ENCODE assay signal across 8 cellular contexts in the genomic region with DNA sequence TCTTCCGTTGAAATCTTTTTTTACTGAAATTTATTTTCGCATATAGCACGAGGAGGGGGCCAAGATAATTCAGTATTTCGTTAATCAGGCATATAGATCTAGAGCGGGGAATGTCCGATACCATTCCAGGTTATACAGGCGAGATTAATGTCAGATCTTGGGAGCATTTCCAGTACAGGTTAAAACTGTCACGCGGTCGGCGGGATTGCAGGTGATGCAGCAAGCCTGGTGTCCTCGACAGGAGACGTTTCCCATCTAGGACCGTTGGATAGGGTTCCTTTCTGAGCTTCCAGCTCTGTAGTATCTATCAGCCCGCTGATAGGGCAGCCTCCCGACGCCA. TPM values are rescaled to one million over a fixed set of nuclear protein-coding genes. Genes with fewer than 3 reads are reported as not detected.
DNase-seq lines count a peak whose midpoint lies in the region; ATAC-seq and TF ChIP-seq lines count a peak whose summit lies in the region.

No MANE protein-coding gene starts in this region.

- H3K4me3 ChIP-seq in AG10803 (ENCODE audit: low read length) (peak overlapping the region; percentile 85), MG63 (peak overlapping the region; percentile 98)

- no peak for DNase-seq in AG10803 (ENCODE audit: low read depth)
- no peak for DNase-seq in MG63
- no peak for DNase-seq in natural killer cell treated with Interleukin-12 subunit alpha and Interleukin-12 subunit beta and Interleukin-15 and Interleukin-18, amount 100 ng/mL, for 72 hours (ENCODE audit: low spot score)
- DNase-seq in kidney tubule cell (ENCODE audit: low spot score): no peak
- DNase-seq in anterior cingulate cortex (lab: John Stamatoyannopoulos, UW): no peak

- peaks cover 15% of the 10 kb centered on the region for H3K4me1 Mint-ChIP-seq in dendritic cell treated with granulocyte-macrophage colony-stimulating factor and Interleukin-4, amounts not matched to agents 40 ng/mL and 50 ng/mL, for 4 days (ENCODE audit: low read depth)
- peaks cover 12 to 20% of the 10 kb centered on the region in 2 donors for H3K4me1 Mint-ChIP-seq in natural killer cell treated with Interleukin-12 subunit alpha and Interleukin-12 subunit beta and Interleukin-15 and Interleukin-18, amount 100 ng/mL, for 72 hours (ENCODE audit: low read depth in 2 of 2)

- H3K27me3 ChIP-seq in MG63: no peaks in the 10 kb centered on the region

- intact Hi-C loops in dendritic cell treated with granulocyte-macrophage colony-stimulating factor and Interleukin-4, amounts not matched to agents 40 ng/mL and 50 ng/mL, for 4 days (cut with micrococcal nuclease): no loop called here

- peaks cover 2% of the 10 kb centered on the region for H3K36me3 ChIP-seq in MG63

- H3K27me3 Mint-ChIP-seq in dendritic cell treated with granulocyte-macrophage colony-stimulating factor and Interleukin-4, amounts not matched to agents 40 ng/mL and 50 ng/mL, for 4 days: no peaks in the 10 kb centered on the region
- H3K27me3 Mint-ChIP-seq in natural killer cell treated with Interleukin-12 subunit alpha and Interleukin-12 subunit beta and Interleukin-15 and Interleukin-18, amount 100 ng/mL, for 72 hours: no peaks in the 10 kb centered on the region

- H3K36me3 Mint-ChIP-seq in dendritic cell treated with granulocyte-macrophage colony-stimulating factor and Interleukin-4, amounts not matched to agents 40 ng/mL and 50 ng/mL, for 4 days (ENCODE audit: low read depth): peaks cover 6% of the 10 kb centered on the region
- H3K36me3 Mint-ChIP-seq in natural killer cell treated with Interleukin-12 subunit alpha and Interleukin-12 subunit beta and Interleukin-15 and Interleukin-18, amount 100 ng/mL, for 72 hours: peaks cover 6% of the 10 kb centered on the region

- no peak for TF ChIP-seq CTCF in AG10803 (conservative IDR thresholded peaks at IDR 0.05; ENCODE audit: low read length)

- peak overlapping the region; percentile 85 for H3K4me3 Mint-ChIP-seq in dendritic cell treated with granulocyte-macrophage colony-stimulating factor and Interleukin-4, amounts not matched to agents 40 ng/mL and 50 ng/mL, for 4 days
- H3K4me3 Mint-ChIP-seq in natural killer cell treated with Interleukin-12 subunit alpha and Interleukin-12 subunit beta and Interleukin-15 and Interleukin-18, amount 100 ng/mL, for 72 hours: peak overlapping the region; percentile 90

- no peaks in the 10 kb centered on the region for H3K9me3 ChIP-seq in MG63

- no peaks in the 10 kb centered on the region for H3K9me3 Mint-ChIP-seq in dendritic cell treated with granulocyte-macrophage colony-stimulating factor and Interleukin-4, amounts not matched to agents 40 ng/mL and 50 ng/mL, for 4 days
- H3K9me3 Mint-ChIP-seq in natural killer cell treated with Interleukin-12 subunit alpha and Interleukin-12 subunit beta and Interleukin-15 and Interleukin-18, amount 100 ng/mL, for 72 hours: no peaks in the 10 kb centered on the region

- H3K27ac Mint-ChIP-seq in dendritic cell treated with granulocyte-macrophage colony-stimulating factor and Interleukin-4, amounts not matched to agents 40 ng/mL and 50 ng/mL, for 4 days: peak overlapping the region; percentile 95
- H3K27ac Mint-ChIP-seq in natural killer cell treated with Interleukin-12 subunit alpha and Interleukin-12 subunit beta and Interleukin-15 and Interleukin-18, amount 100 ng/mL, for 72 hours: peak overlapping the region; percentile 93 to 96

- no peak for ATAC-seq in natural killer cell treated with Interleukin-12 subunit alpha and Interleukin-12 subunit beta and Interleukin-15 and Interleukin-18, amount 100 ng/mL, for 72 hours
- no peak for ATAC-seq in HG03280 (IDR thresholded peaks at IDR 0.05; ENCODE audit: unreplicated experiment)
- no peak for ATAC-seq in HG03025 (IDR thresholded peaks at IDR 0.05; ENCODE audit: low FRiP score, unreplicated experiment)

RNA-seq across cellular contexts. Expression of gene ABHD10, which starts 0.4 kb away (rescaled TPM):
- 40.1 and 78.2 TPM in 2 replicates for total RNA-seq in MG63 (2014; rRNA removed; shearing (Covaris generic); ENCODE audit: low replicate concordance)
- 10 to 100 TPM; 27.2 to 41.6 TPM for total RNA-seq in natural killer cell treated with Interleukin-12 subunit alpha and Interleukin-12 subunit beta and Interleukin-15 and Interleukin-18, amount 100 ng/mL, for 72 hours

RNA-seq across cellular contexts. Expression of gene TAGLN3, which starts 20.3 kb away (rescaled TPM):
- total RNA-seq in MG63 (2014; rRNA removed; shearing (Covaris generic); ENCODE audit: low replicate concordance): not detected in 2 replicates
- total RNA-seq in natural killer cell treated with Interleukin-12 subunit alpha and Interleukin-12 subunit beta and Interleukin-15 and Interleukin-18, amount 100 ng/mL, for 72 hours: under 1 TPM in 1 of 2 donors, not detected in 1; 0.74 TPM

RNA-seq across cellular contexts. Expression of gene TMPRSS7, which starts 56.1 kb away (rescaled TPM):
- not detected in 2 replicates for total RNA-seq in MG63 (2014; rRNA removed; shearing (Covaris generic); ENCODE audit: low replicate concordance)
- total RNA-seq in natural killer cell treated with Interleukin-12 subunit alpha and Interleukin-12 subunit beta and Interleukin-15 and Interleukin-18, amount 100 ng/mL, for 72 hours: not detected
